In the genomic region with DNA sequence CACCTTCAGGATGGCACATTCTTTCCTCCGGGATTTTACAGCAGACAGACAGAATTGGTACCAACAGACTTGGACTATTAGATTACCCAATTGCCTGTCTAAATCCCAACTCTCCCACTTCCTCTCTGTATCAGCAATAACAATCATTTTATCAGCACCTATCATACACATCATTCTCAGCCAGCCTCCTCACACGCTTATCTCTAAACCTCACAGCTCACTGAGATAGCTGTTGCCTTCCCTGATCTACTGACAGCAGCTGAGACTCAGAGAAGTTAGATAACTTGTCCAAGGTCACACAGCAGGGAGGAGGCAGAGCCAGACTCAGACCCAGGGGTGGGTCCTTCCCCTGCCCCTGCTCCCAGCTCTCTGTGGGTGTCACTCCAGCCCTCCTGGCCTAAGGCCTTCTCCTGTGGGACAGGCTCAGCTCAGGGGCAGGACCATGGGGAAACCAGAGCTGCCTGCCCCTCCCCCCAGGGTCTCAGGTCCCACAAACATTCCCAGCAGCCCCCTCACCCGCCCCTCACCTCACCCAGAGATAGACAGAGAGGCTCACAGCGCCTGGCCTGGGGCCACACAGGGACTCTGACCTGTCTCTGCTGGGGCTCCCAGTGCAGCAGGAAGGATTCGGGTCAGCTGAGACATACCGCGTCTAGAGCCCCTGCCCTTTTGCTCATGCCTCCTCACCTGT, we compare ENCODE assay signal across 14 cellular contexts.
"Had no signal": no experiment of that assay in that cellular context is flagged by ENCODE, and none has a peak within 500 bp of the region (broad histone marks: within the 10 kb centered on the region; RNA-seq: fewer than 3 reads in every experiment).

No MANE protein-coding gene starts in this region.

- H3K4me1 ChIP-seq: ascending aorta, breast epithelium, lower lobe of right lung had no signal

- FAIRE-seq: islet of Langerhans had no signal

- ATAC-seq: activated CD8-positive, alpha-beta T cell treated with anti-CD3 and anti-CD28 coated beads, Interleukin-2, amount 10 ng/mL, durations not matched to agents 7 days and 5 days; activated naive CD8-positive, alpha-beta T cell treated with anti-CD3 and anti-CD28 coated beads, Interleukin-2, amount 50 U/mL, for 24 hours; lower lobe of right lung; natural killer cell had no signal

- DNase-seq: activated CD4-positive, alpha-beta T cell treated with anti-CD3 and anti-CD28 coated beads, Interleukin-2, amount 10 ng/mL, durations not matched to agents 7 days and 5 days; activated CD8-positive, alpha-beta T cell treated with anti-CD3 and anti-CD28 coated beads, Interleukin-2, amount 10 ng/mL, durations not matched to agents 7 days and 5 days; activated naive CD4-positive, alpha-beta T cell treated with Interleukin-2 at 50 U/mL for 16 hours; activated naive CD8-positive, alpha-beta T cell treated with anti-CD3 and anti-CD28 coated beads, Interleukin-2, amount 50 U/mL, for 24 hours; activated T-cell treated with anti-CD3 and anti-CD28 coated beads, Interleukin-2, amount 50 U/mL, for 24 hours; effector CD8-positive, alpha-beta T cell; lower lobe of right lung; natural killer cell; retina; stimulated activated CD8-positive, alpha-beta memory T cell treated with anti-CD3 and anti-CD28 coated beads, Interleukin-4, amount 100 ng/mL, for 48 hours; stimulated activated naive CD4-positive, alpha-beta T cell had no signal

- H3K27me3 ChIP-seq: ascending aorta, breast epithelium had no signal

- H3K9me3 ChIP-seq: ascending aorta, breast epithelium, lower lobe of right lung had no signal

- H3K36me3 ChIP-seq: ascending aorta, breast epithelium, lower lobe of right lung had no signal

- H3K4me3 ChIP-seq: ascending aorta, breast epithelium, lower lobe of right lung had no signal

- H3K27ac ChIP-seq: ascending aorta, breast epithelium, lower lobe of right lung had no signal
